ENCODE assay signal across 1 cellular context in the genomic region with DNA sequence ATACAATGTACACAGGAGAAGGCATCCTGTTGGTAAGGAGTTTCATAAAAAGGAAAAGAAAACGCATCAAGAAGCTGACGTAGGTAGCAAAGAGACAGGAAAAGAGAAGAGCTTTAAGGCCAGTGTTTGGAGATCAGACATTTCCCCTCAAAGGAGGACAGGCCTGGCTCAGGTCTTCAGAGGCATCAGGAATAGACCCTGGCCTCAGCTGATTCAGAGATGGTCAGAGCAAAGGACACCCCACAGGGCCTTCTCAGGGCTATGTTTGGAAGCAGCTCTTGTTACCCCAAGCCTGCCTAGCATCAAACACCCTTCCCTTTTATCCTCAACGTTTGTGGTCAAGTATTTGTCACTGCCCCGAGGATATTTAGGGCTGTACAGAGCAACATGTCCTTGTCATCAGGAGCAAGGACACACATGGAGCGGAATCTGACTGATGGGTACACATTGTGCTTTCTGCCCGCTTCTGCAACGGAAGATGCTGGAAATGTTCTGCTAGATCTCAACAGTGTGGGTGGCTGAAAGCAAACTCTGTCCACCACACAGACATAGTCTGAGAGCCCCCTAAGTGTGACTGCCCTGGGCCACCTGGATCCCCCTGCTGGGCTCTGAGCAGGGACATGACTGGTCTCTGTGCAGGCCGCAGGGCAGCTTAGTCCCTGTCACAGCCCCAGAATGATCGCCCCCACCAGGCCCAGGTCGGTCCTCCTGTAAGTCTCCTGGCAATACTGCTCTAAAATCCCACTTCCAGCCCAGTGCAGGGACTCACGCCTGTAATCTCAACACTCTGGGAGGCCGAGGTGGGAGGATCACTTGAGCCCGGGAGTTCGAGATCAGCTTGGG.
TF ChIP-seq lines count a peak whose summit lies in the region.

No MANE protein-coding gene starts in this region.

TF ChIP-seq in WTC11, 78 proteins besides CTCF, POLR2A, EP300 and RAD21 (continued from another document):
- TF ChIP-seq, protein P1, sequence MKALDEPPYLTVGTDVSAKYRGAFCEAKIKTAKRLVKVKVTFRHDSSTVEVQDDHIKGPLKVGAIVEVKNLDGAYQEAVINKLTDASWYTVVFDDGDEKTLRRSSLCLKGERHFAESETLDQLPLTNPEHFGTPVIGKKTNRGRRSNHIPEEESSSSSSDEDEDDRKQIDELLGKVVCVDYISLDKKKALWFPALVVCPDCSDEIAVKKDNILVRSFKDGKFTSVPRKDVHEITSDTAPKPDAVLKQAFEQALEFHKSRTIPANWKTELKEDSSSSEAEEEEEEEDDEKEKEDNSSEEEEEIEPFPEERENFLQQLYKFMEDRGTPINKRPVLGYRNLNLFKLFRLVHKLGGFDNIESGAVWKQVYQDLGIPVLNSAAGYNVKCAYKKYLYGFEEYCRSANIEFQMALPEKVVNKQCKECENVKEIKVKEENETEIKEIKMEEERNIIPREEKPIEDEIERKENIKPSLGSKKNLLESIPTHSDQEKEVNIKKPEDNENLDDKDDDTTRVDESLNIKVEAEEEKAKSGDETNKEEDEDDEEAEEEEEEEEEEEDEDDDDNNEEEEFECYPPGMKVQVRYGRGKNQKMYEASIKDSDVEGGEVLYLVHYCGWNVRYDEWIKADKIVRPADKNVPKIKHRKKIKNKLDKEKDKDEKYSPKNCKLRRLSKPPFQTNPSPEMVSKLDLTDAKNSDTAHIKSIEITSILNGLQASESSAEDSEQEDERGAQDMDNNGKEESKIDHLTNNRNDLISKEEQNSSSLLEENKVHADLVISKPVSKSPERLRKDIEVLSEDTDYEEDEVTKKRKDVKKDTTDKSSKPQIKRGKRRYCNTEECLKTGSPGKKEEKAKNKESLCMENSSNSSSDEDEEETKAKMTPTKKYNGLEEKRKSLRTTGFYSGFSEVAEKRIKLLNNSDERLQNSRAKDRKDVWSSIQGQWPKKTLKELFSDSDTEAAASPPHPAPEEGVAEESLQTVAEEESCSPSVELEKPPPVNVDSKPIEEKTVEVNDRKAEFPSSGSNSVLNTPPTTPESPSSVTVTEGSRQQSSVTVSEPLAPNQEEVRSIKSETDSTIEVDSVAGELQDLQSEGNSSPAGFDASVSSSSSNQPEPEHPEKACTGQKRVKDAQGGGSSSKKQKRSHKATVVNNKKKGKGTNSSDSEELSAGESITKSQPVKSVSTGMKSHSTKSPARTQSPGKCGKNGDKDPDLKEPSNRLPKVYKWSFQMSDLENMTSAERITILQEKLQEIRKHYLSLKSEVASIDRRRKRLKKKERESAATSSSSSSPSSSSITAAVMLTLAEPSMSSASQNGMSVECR (CRISPR knock-in tag; IDR thresholded peaks at IDR 0.05; ENCODE audit: borderline replicate concordance), result no peak
- TF ChIP-seq MYBL2 (CRISPR knock-in tag; IDR thresholded peaks at IDR 0.05), result no peak
- TF ChIP-seq NFE2L1 (CRISPR knock-in tag; IDR thresholded peaks at IDR 0.05), result no peak
- TF ChIP-seq, protein P2, sequence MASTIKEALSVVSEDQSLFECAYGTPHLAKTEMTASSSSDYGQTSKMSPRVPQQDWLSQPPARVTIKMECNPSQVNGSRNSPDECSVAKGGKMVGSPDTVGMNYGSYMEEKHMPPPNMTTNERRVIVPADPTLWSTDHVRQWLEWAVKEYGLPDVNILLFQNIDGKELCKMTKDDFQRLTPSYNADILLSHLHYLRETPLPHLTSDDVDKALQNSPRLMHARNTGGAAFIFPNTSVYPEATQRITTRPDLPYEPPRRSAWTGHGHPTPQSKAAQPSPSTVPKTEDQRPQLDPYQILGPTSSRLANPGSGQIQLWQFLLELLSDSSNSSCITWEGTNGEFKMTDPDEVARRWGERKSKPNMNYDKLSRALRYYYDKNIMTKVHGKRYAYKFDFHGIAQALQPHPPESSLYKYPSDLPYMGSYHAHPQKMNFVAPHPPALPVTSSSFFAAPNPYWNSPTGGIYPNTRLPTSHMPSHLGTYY (CRISPR knock-in tag; IDR thresholded peaks at IDR 0.05), result no peak
- TF ChIP-seq, protein P3, sequence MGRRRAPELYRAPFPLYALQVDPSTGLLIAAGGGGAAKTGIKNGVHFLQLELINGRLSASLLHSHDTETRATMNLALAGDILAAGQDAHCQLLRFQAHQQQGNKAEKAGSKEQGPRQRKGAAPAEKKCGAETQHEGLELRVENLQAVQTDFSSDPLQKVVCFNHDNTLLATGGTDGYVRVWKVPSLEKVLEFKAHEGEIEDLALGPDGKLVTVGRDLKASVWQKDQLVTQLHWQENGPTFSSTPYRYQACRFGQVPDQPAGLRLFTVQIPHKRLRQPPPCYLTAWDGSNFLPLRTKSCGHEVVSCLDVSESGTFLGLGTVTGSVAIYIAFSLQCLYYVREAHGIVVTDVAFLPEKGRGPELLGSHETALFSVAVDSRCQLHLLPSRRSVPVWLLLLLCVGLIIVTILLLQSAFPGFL (CRISPR knock-in tag; IDR thresholded peaks at IDR 0.05; ENCODE audit: borderline replicate concordance), result no peak
- TF ChIP-seq, protein P4, sequence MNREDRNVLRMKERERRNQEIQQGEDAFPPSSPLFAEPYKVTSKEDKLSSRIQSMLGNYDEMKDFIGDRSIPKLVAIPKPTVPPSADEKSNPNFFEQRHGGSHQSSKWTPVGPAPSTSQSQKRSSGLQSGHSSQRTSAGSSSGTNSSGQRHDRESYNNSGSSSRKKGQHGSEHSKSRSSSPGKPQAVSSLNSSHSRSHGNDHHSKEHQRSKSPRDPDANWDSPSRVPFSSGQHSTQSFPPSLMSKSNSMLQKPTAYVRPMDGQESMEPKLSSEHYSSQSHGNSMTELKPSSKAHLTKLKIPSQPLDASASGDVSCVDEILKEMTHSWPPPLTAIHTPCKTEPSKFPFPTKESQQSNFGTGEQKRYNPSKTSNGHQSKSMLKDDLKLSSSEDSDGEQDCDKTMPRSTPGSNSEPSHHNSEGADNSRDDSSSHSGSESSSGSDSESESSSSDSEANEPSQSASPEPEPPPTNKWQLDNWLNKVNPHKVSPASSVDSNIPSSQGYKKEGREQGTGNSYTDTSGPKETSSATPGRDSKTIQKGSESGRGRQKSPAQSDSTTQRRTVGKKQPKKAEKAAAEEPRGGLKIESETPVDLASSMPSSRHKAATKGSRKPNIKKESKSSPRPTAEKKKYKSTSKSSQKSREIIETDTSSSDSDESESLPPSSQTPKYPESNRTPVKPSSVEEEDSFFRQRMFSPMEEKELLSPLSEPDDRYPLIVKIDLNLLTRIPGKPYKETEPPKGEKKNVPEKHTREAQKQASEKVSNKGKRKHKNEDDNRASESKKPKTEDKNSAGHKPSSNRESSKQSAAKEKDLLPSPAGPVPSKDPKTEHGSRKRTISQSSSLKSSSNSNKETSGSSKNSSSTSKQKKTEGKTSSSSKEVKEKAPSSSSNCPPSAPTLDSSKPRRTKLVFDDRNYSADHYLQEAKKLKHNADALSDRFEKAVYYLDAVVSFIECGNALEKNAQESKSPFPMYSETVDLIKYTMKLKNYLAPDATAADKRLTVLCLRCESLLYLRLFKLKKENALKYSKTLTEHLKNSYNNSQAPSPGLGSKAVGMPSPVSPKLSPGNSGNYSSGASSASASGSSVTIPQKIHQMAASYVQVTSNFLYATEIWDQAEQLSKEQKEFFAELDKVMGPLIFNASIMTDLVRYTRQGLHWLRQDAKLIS (CRISPR knock-in tag; IDR thresholded peaks at IDR 0.05; ENCODE audit: borderline replicate concordance), result no peak
